ENCODE assay signal across 9 cellular contexts in the genomic region with DNA sequence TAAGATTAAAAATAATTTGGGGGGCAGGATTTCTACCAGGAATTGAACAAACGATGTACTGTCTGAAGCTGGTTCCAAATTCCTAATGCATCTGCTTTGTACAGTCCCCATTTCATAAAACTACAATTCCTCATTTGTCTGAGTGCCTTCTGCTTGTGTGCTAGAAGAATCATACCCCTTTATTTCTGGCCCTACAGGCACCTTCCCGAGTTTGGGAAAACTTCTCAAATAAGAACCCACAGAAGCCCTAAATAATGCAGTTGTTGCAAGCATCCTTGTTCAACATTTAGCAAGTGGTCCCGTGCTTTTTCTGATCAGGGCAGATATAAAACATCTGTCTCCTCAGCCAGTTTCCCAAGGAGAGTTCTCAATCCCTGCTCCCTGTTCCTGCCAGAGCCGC.
"Had no signal": no experiment of that assay in that cellular context is flagged by ENCODE, and none has a peak within 500 bp of the region (broad histone marks: within the 10 kb centered on the region; RNA-seq: fewer than 3 reads in every experiment).

No MANE protein-coding gene starts in this region.

- H3K27ac Mint-ChIP-seq: HFFc6 had no signal

- H2AFZ ChIP-seq: GM23248 had no signal

- FAIRE-seq: HTR-8/SVneo, K562 had no signal

- H3K27ac ChIP-seq: GM23248 had no signal

- H3K9me3 Mint-ChIP-seq: HFFc6 had no signal

- H3K4me3 ChIP-seq: GM23248, HAP-1, K562 had no signal

- ATAC-seq: HCT116, K562 had no signal

- H3K9ac ChIP-seq: GM23248 had no signal

- H3K36me3 ChIP-seq: HAP-1 had no signal

- H3K4me3 Mint-ChIP-seq: HFFc6 had no signal

- DNase-seq: GM23248, H7, HFFc6, IMR-90, KG1 had no signal

- H3K9me3 ChIP-seq: HAP-1 had no signal
